Comparison of ENCODE assay signal across 8 cellular contexts in genomic region chr18:24397694-24398365, GRCh38.
DNase-seq lines count a peak whose midpoint lies in the region; ATAC-seq lines count a peak whose summit lies in the region.

TSS of gene OSBPL1A (minus strand) at chr18:24397824. CDS start at chr18:24377533, 20,291 bp downstream.

- no peaks in the 10 kb centered on the region for H3K27me3 ChIP-seq in layer of hippocampus (ENCODE audit: control insufficient read depth, insufficient read depth, low read length)

- peak; percentile 90 for DNase-seq in DMS79 treated with DMSO at 0.1 percent for 48 hours (lab: John Stamatoyannopoulos, UW)
- DNase-seq in NCI-H526 treated with DMSO at 0.1 percent for 48 hours (lab: John Stamatoyannopoulos, UW): peak; percentile 82
- DNase-seq in activated CD4-positive, alpha-beta T cell treated with anti-CD3 and anti-CD28 coated beads, Interleukin-2, amount 50 U/mL, for 24 hours (ENCODE audit: low read depth in 1 of 2, low spot score in 1 of 2): peak; percentile 46 to 73
- peak; percentile 28 for DNase-seq in cortex of kidney (lab: John Stamatoyannopoulos, UW)
- DNase-seq in stimulated activated CD4-positive, alpha-beta T cell treated with anti-CD3 and anti-CD28 coated beads, Interleukin-15, amount 100 ng/mL, for 48 hours (ENCODE audit: low read depth in 2 of 2): peak; percentile 55 to 73

- ATAC-seq in HG03439 (IDR thresholded peaks at IDR 0.05; ENCODE audit: unreplicated experiment): peak; percentile 61
- no peak for ATAC-seq in GM18519 (IDR thresholded peaks at IDR 0.05; ENCODE audit: low FRiP score, unreplicated experiment)

- H3K27ac ChIP-seq in layer of hippocampus (ENCODE audit: low read depth, low read length): peak within 1 kb of the TSS; percentile 91

Comparison
In these comparisons a context has a peak if more than half of its experiments do, and no peak if none do; other contexts are left out.
1. DNase-seq: peak in every context shown above with its lines; median percentile 90 in DMS79 treated with DMSO at 0.1 percent for 48 hours; 82 in NCI-H526 treated with DMSO at 0.1 percent for 48 hours; 64 in stimulated activated CD4-positive, alpha-beta T cell treated with anti-CD3 and anti-CD28 coated beads, Interleukin-15, amount 100 ng/mL, for 48 hours; 60 in activated CD4-positive, alpha-beta T cell treated with anti-CD3 and anti-CD28 coated beads, Interleukin-2, amount 50 U/mL, for 24 hours; 28 in cortex of kidney.